Comparison of ENCODE assay signal across 8 cellular contexts in genomic region chr12:22046968-22047390, GRCh38. TPM values are rescaled to one million over a fixed set of nuclear protein-coding genes. Genes with fewer than 3 reads are reported as not detected.
DNase-seq lines count a peak whose midpoint lies in the region; ATAC-seq and TF ChIP-seq lines count a peak whose summit lies in the region.

No MANE protein-coding gene starts in this region.

- H3K9ac ChIP-seq in OCI-LY1 (ENCODE audit: low read length) (peak overlapping the region; percentile 99), endodermal cell (ENCODE audit: extremely low read depth, low read length, poor library complexity, severe bottlenecking) (peak overlapping the region; percentile 37)

- H2AFZ ChIP-seq in OCI-LY1 (ENCODE audit: low read length), result no peak overlapping the region

- TF ChIP-seq CTCF in GM12875 (IDR thresholded peaks at IDR 0.05; ENCODE audit: borderline replicate concordance, insufficient read depth, low read depth, low read length), result no peak
- TF ChIP-seq CTCF in OCI-LY1 (IDR thresholded peaks at IDR 0.05; ENCODE audit: low read length), result no peak
- TF ChIP-seq CTCF in endodermal cell (conservative IDR thresholded peaks at IDR 0.05), result no peak
- no peak for TF ChIP-seq CTCF in ovary (IDR thresholded peaks at IDR 0.05)

- H3K27me3 Mint-ChIP-seq in endodermal cell (ENCODE audit: insufficient read depth), result peaks cover 14% of the 10 kb centered on the region

- no peaks in the 10 kb centered on the region for H3K9me2 ChIP-seq in OCI-LY1 (ENCODE audit: low read depth, low read length)

- H3K4me3 ChIP-seq in GM12875 (ENCODE audit: low read depth, low read length) (peak overlapping the region; percentile 96), OCI-LY1 (ENCODE audit: low read depth, low read length, poor library complexity, severe bottlenecking) (peak overlapping the region; percentile 92), endodermal cell (ENCODE audit: low read length) (peak overlapping the region; percentile 93), ovary (peak overlapping the region; percentile 99)

- H3F3A ChIP-seq in OCI-LY1 (ENCODE audit: insufficient read depth, low read length), result no peaks in the 10 kb centered on the region

- H3K36me3 Mint-ChIP-seq in endodermal cell (ENCODE audit: low read depth), result peaks cover 16% of the 10 kb centered on the region

- intact Hi-C loops in ovary (cut with DNase I), result no loop called here

- peak overlapping the region; percentile 91 for H3K27ac Mint-ChIP-seq in endodermal cell

- peak overlapping the region; percentile 95 for H3K4me2 ChIP-seq in OCI-LY1 (ENCODE audit: low read length)

- peaks cover 12% of the 10 kb centered on the region; the same call in 1 of the 2 replicates for H3K79me2 ChIP-seq in OCI-LY1 (ENCODE audit: insufficient read depth, low read length)

- no peak for DNase-seq in endodermal cell
- no peak for DNase-seq in ovary
- no peak for DNase-seq in left lobe of liver (ENCODE audit: low spot score)
- DNase-seq in activated CD4-positive, alpha-beta T cell treated with anti-CD3 and anti-CD28 coated beads, Interleukin-2, amount 50 U/mL, for 48 hours, result no peak
- no peak for DNase-seq in SHP77 (lab: John Stamatoyannopoulos, UW)

- TF ChIP-seq EP300 in ovary (IDR thresholded peaks at IDR 0.05), result no peak

- H3K27me3 ChIP-seq in OCI-LY1 (ENCODE audit: insufficient read depth, low read length) (no peaks in the 10 kb centered on the region), endodermal cell (ENCODE audit: control insufficient read depth, insufficient read depth, low read length, poor library complexity, severe bottlenecking) (peaks cover 14% of the 10 kb centered on the region), ovary (no peaks in the 10 kb centered on the region)

- H3K4me1 ChIP-seq in OCI-LY1 (ENCODE audit: insufficient read depth, low read length, severe bottlenecking), result peaks cover 23% of the 10 kb centered on the region
- peaks cover 18% of the 10 kb centered on the region for H3K4me1 ChIP-seq in endodermal cell (ENCODE audit: control insufficient read depth, insufficient read depth, low read length)
- peaks cover 7% of the 10 kb centered on the region for H3K4me1 ChIP-seq in ovary (ENCODE audit: insufficient read depth)

- H3K4me1 Mint-ChIP-seq in endodermal cell, result peaks cover 56% of the 10 kb centered on the region

- H3K9me3 Mint-ChIP-seq in endodermal cell, result no peaks in the 10 kb centered on the region

- H3K36me3 ChIP-seq in OCI-LY1 (ENCODE audit: insufficient read depth, low read length) (peaks cover 6% of the 10 kb centered on the region; the same call in 1 of the 2 replicates), endodermal cell (ENCODE audit: control insufficient read depth, insufficient read depth, low read length) (no peaks in the 10 kb centered on the region), ovary (no peaks in the 10 kb centered on the region)

- no peaks in the 10 kb centered on the region for H3K9me3 ChIP-seq in OCI-LY1 (ENCODE audit: low read length)
- H3K9me3 ChIP-seq in endodermal cell (ENCODE audit: control insufficient read depth, low read length), result no peaks in the 10 kb centered on the region
- no peaks in the 10 kb centered on the region for H3K9me3 ChIP-seq in ovary

- H3K4me3 Mint-ChIP-seq in endodermal cell, result peak overlapping the region; percentile 88

- ATAC-seq in HG02588 (IDR thresholded peaks at IDR 0.05; ENCODE audit: unreplicated experiment), result no peak
- ATAC-seq in left lobe of liver, result no peak

- no peak for TF ChIP-seq POLR2A in ovary (IDR thresholded peaks at IDR 0.05)

- H4K20me1 ChIP-seq in OCI-LY1 (ENCODE audit: insufficient read depth, low read length), result no peaks in the 10 kb centered on the region

- H3K27ac ChIP-seq in OCI-LY1 (ENCODE audit: low read depth, low read length, poor library complexity, severe bottlenecking), result peak overlapping the region; percentile 30
- no peak overlapping the region for H3K27ac ChIP-seq in endodermal cell (ENCODE audit: low read depth, low read length)
- peak overlapping the region; percentile 56 to 93 for H3K27ac ChIP-seq in ovary

- 17 to 42% methylated on average over 1 to 4 of the region's 6 CpGs for WGBS in endodermal cell (ENCODE audit: insufficient coverage in 1 of 2, insufficient read length in 1 of 2), 2 experiments
- 12 to 14% (median 13%) methylated on average over 6 of the region's 6 CpGs for WGBS in ovary, 3 donors

RNA-seq across cellular contexts. Expression of gene CMAS, which starts 1.0 kb away (rescaled TPM):
- total RNA-seq in endodermal cell, result 10 to 100 TPM; 50.2 to 87.3 TPM
- polyA plus RNA-seq in endodermal cell (2013, experiment 1 of 2), result 46.2 TPM
- 44.8 TPM for polyA plus RNA-seq in endodermal cell (2013, experiment 2 of 2)
- total RNA-seq in ovary, result 10 to 100 TPM; 19.3 to 34.4 (median 30.5) TPM
- polyA plus RNA-seq in ovary, result 10 to 100 TPM; 30.3 to 99.2 TPM
- 41.1 TPM for total RNA-seq in left lobe of liver
